10 cellular contexts compared by ENCODE assay signal in the genomic region with DNA sequence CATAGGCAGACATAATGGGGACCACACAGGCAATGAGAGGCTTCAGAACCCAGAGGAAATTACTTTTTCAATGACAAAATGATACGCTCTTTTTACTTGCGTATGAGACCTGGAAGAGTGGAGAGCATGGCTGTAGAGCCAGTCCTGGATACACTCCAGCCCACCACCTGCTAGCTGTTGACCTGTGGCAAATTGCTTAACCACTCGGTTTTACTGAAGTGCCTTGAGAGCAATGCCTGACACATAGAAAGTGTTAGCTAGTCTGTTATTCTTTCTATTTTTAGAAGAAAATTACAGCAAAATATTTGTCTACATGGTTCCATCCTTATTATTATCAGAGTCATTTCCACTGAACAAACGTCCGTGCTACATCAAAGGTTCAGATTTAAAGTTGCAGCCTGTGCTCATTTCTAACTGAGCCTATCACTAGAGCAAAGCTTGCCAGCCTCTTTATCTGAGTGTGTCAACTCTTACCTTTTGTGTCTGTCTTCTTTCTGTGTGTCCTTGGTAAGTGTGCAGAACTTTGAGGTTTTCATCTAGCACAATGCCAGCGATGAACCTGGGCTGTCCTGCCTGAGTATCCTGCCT. TPM values are rescaled to one million over a fixed set of nuclear protein-coding genes. Genes with fewer than 3 reads are reported as not detected.
A peak's percentile ranks its signal among the peaks of the same experiment; 100 is the strongest.
DNase-seq lines count a peak whose midpoint lies in the region; ATAC-seq and TF ChIP-seq lines count a peak whose summit lies in the region.
"Had no signal": no experiment of that assay in that cellular context is flagged by ENCODE, and none has a peak within 500 bp of the region (broad histone marks: within the 10 kb centered on the region; RNA-seq: fewer than 3 reads in every experiment).

No MANE protein-coding gene starts in this region.

- H3K4me2 ChIP-seq in osteoblast (ENCODE audit: insufficient read depth, low read length) = no peak overlapping the region

- no peak for ATAC-seq in activated T-cell treated with anti-CD3 and anti-CD28 coated beads, Interleukin-2, amount 50 U/mL, for 72 hours (replicated peaks in 1 of 2)
- ATAC-seq in activated T-helper 17 cell treated with anti-CD3 and anti-CD28 coated beads, Interleukin-2, amount 50 U/mL, for 72 hours (replicated peaks) = no peak
- no peak for ATAC-seq in GM21723 (IDR thresholded peaks at IDR 0.05; ENCODE audit: unreplicated experiment)

- H3K27me3 Mint-ChIP-seq in activated T-cell treated with anti-CD3 and anti-CD28 coated beads, Interleukin-2, amount 50 U/mL, for 72 hours (ENCODE audit: low read depth) = no peaks in the 10 kb centered on the region
- no peaks in the 10 kb centered on the region for H3K27me3 Mint-ChIP-seq in activated T-helper 17 cell treated with anti-CD3 and anti-CD28 coated beads, Interleukin-2, amount 50 U/mL, for 72 hours

- no peak for DNase-seq in activated T-cell treated with anti-CD3 and anti-CD28 coated beads, Interleukin-2, amount 50 U/mL, for 72 hours
- no peak for DNase-seq in activated T-cell treated with anti-CD3 and anti-CD28 coated beads, Interleukin-2, amount 50 U/mL, for 48 hours
- peak; percentile 63 for DNase-seq in NCI-H1417 treated with DMSO at 0.1 percent for 48 hours (lab: John Stamatoyannopoulos, UW)
- no peak for DNase-seq in osteoblast (ENCODE audit: insufficient read length, low spot score, missing footprints)
- no peak for DNase-seq in HT-29 (ENCODE audit: low spot score)
- no peak for DNase-seq in activated CD4-positive, CD25-positive, alpha-beta regulatory T cell (lab: John Stamatoyannopoulos, UW)
- DNase-seq: effector CD4-positive, alpha-beta T cell; testis had no signal

- H3K36me3 ChIP-seq in osteoblast (ENCODE audit: insufficient read depth, low read length) = peaks cover 3% of the 10 kb centered on the region

- no peak overlapping the region for H3K4me3 ChIP-seq in osteoblast (ENCODE audit: insufficient read depth, low read length)
- H3K4me3 ChIP-seq: testis had no signal

- no peaks in the 10 kb centered on the region for H3K27me3 ChIP-seq in osteoblast (ENCODE audit: insufficient read depth, low read length)
- H3K27me3 ChIP-seq: testis had no signal

- peaks cover 11 to 16% of the 10 kb centered on the region in 2 donors for H3K36me3 Mint-ChIP-seq in activated T-cell treated with anti-CD3 and anti-CD28 coated beads, Interleukin-2, amount 50 U/mL, for 72 hours (ENCODE audit: insufficient read depth in 2 of 2)
- peaks cover 66% of the 10 kb centered on the region for H3K36me3 Mint-ChIP-seq in activated T-helper 17 cell treated with anti-CD3 and anti-CD28 coated beads, Interleukin-2, amount 50 U/mL, for 72 hours (ENCODE audit: low read depth)

- no peak for TF ChIP-seq CTCF in osteoblast (IDR thresholded peaks at IDR 0.05; ENCODE audit: extremely low read depth, low read depth, low read length)

- peaks cover 92% of the 10 kb centered on the region for H3K4me1 Mint-ChIP-seq in activated T-cell treated with anti-CD3 and anti-CD28 coated beads, Interleukin-2, amount 50 U/mL, for 72 hours (ENCODE audit: low read depth)
- peaks cover 59% of the 10 kb centered on the region for H3K4me1 Mint-ChIP-seq in activated T-helper 17 cell treated with anti-CD3 and anti-CD28 coated beads, Interleukin-2, amount 50 U/mL, for 72 hours

- no peaks in the 10 kb centered on the region for H3K9me3 Mint-ChIP-seq in activated T-cell treated with anti-CD3 and anti-CD28 coated beads, Interleukin-2, amount 50 U/mL, for 72 hours
- no peaks in the 10 kb centered on the region for H3K9me3 Mint-ChIP-seq in activated T-helper 17 cell treated with anti-CD3 and anti-CD28 coated beads, Interleukin-2, amount 50 U/mL, for 72 hours

- no peak overlapping the region for H2AFZ ChIP-seq in osteoblast (ENCODE audit: low read length)

- H3K4me3 Mint-ChIP-seq in activated T-cell treated with anti-CD3 and anti-CD28 coated beads, Interleukin-2, amount 50 U/mL, for 72 hours = peak overlapping the region; percentile 66 to 73
- peak overlapping the region; percentile 72 for H3K4me3 Mint-ChIP-seq in activated T-helper 17 cell treated with anti-CD3 and anti-CD28 coated beads, Interleukin-2, amount 50 U/mL, for 72 hours

- H3K9me3 ChIP-seq in osteoblast (ENCODE audit: low read depth, low read length) = no peaks in the 10 kb centered on the region
- H3K9me3 ChIP-seq: testis had no signal

- peaks cover 4% of the 10 kb centered on the region for H3K79me2 ChIP-seq in osteoblast (ENCODE audit: insufficient read depth, low read length)

- H4K20me1 ChIP-seq in osteoblast (ENCODE audit: insufficient read depth, low read length) = no peaks in the 10 kb centered on the region

- H3K27ac Mint-ChIP-seq in activated T-cell treated with anti-CD3 and anti-CD28 coated beads, Interleukin-2, amount 50 U/mL, for 72 hours = peak overlapping the region; percentile 47
- peak overlapping the region; percentile 97 for H3K27ac Mint-ChIP-seq in activated T-helper 17 cell treated with anti-CD3 and anti-CD28 coated beads, Interleukin-2, amount 50 U/mL, for 72 hours

- peak overlapping the region; percentile 57 for H3K27ac ChIP-seq in osteoblast (ENCODE audit: low read depth, low read length)
- H3K27ac ChIP-seq: testis had no signal

- H3K4me1 ChIP-seq in osteoblast (ENCODE audit: insufficient read depth, low read length) = peaks cover 56% of the 10 kb centered on the region
- H3K4me1 ChIP-seq: testis had no signal

RNA-seq across cellular contexts. Expression of gene GPR183, which starts 9.6 kb away (rescaled TPM):
- total RNA-seq in activated T-cell treated with anti-CD3 and anti-CD28 coated beads, Interleukin-2, amount 50 U/mL, for 72 hours = 10 to 100 TPM; 32.8 to 57.5 TPM
- total RNA-seq in activated T-helper 17 cell treated with anti-CD3 and anti-CD28 coated beads, Interleukin-2, amount 50 U/mL, for 72 hours = 10 to 100 TPM; 92.4 to 95.1 TPM
- 0.29 and 0.36 TPM in 2 replicates for total RNA-seq in osteoblast
- total RNA-seq in HT-29 (2014; rRNA removed; shearing (Covaris generic)) = not detected in 2 replicates

RNA-seq across cellular contexts. Expression of gene GPR18, which starts 58.6 kb away (rescaled TPM):
- total RNA-seq in activated T-cell treated with anti-CD3 and anti-CD28 coated beads, Interleukin-2, amount 50 U/mL, for 72 hours = 10 to 100 TPM; 12.4 to 17.3 TPM
- 10 to 100 TPM in 1 of 2 donors, 1 to 10 TPM in 1; 8.7 to 10.1 TPM for total RNA-seq in activated T-helper 17 cell treated with anti-CD3 and anti-CD28 coated beads, Interleukin-2, amount 50 U/mL, for 72 hours
- under 0.01 TPM in 1 of 2 replicates, not detected in the other for total RNA-seq in osteoblast
- total RNA-seq in HT-29 (2014; rRNA removed; shearing (Covaris generic)) = not detected in 2 replicates

Comparison
In these comparisons a context has a peak if more than half of its experiments do, and no peak if none do; other contexts are left out.
1. RNA of gene GPR183, which starts 9.6 kb away (total RNA-seq): 92.4 to 95.1 TPM in activated T-helper 17 cell treated with anti-CD3 and anti-CD28 coated beads, Interleukin-2, amount 50 U/mL, for 72 hours and 32.8 to 57.5 TPM in activated T-cell treated with anti-CD3 and anti-CD28 coated beads, Interleukin-2, amount 50 U/mL, for 72 hours; 0.29 to 0.36 TPM in osteoblast and not detected in HT-29; every median in the first group is over 10 times any median in the second.